Comparison of ENCODE assay signal across 10 cellular contexts in genomic region chr4:140807491-140808257, GRCh38. TPM values are rescaled to one million over a fixed set of nuclear protein-coding genes. Genes with fewer than 3 reads are reported as not detected.
DNase-seq lines count a peak whose midpoint lies in the region; ATAC-seq and TF ChIP-seq lines count a peak whose summit lies in the region.
"Had no signal": no experiment of that assay in that cellular context is flagged by ENCODE, and none has a peak within 500 bp of the region (broad histone marks: within the 10 kb centered on the region; RNA-seq: fewer than 3 reads in every experiment).

No MANE protein-coding gene starts in this region.

- no peaks in the 10 kb centered on the region for H3K4me1 ChIP-seq in vagina
- H3K4me1 ChIP-seq: tibial artery had no signal

- no peaks in the 10 kb centered on the region for H3K27me3 ChIP-seq in vagina

- DNase-seq in AG09319 (ENCODE audit: extremely low read depth, low read depth): peak; percentile 5
- peak; percentile 82 for DNase-seq in choroid plexus epithelial cell (ENCODE audit: low read depth)
- no peak for DNase-seq in vagina (ENCODE audit: extremely low spot score in 2 of 2)
- DNase-seq in NCI-H446 (lab: John Stamatoyannopoulos, UW): no peak
- DNase-seq in cerebellar cortex (ENCODE audit: low spot score): no peak
- DNase-seq in HUDEP-2 (lab: John Stamatoyannopoulos, UW; ENCODE audit: unreplicated experiment in 76 of 76): no peak
- DNase-seq: CD4-positive, alpha-beta memory T cell; tibial artery had no signal

- no peak for TF ChIP-seq POLR2A in vagina (IDR thresholded peaks at IDR 0.05)

- no peaks in the 10 kb centered on the region for H3K36me3 ChIP-seq in vagina
- H3K36me3 ChIP-seq: tibial artery had no signal

- TF ChIP-seq CTCF in AG09319 (IDR thresholded peaks at IDR 0.05; ENCODE audit: low read depth, low read length) (no peak), choroid plexus epithelial cell (conservative IDR thresholded peaks at IDR 0.05; ENCODE audit: low read depth, low read length) (peak; percentile 18), vagina (IDR thresholded peaks at IDR 0.05) (no peak)

- no peak overlapping the region for H3K4me3 ChIP-seq in choroid plexus epithelial cell (ENCODE audit: low read depth, low read length)
- no peak overlapping the region for H3K4me3 ChIP-seq in vagina
- H3K4me3 ChIP-seq: tibial artery had no signal

- no peaks in the 10 kb centered on the region for H3K9me3 ChIP-seq in vagina
- H3K9me3 ChIP-seq: tibial artery had no signal

- intact Hi-C loops in vagina (cut with DNase I): no loop called here

- peak; percentile 80 for ATAC-seq in GM19438 (IDR thresholded peaks at IDR 0.05; ENCODE audit: low read depth, unreplicated experiment)
- peak; percentile 83 for ATAC-seq in HG03159 (IDR thresholded peaks at IDR 0.05; ENCODE audit: unreplicated experiment)

- no peak overlapping the region for H3K27ac ChIP-seq in vagina
- H3K27ac ChIP-seq: tibial artery had no signal

RNA-seq across cellular contexts. Expression of gene TBC1D9, which starts 51.5 kb away (rescaled TPM):
- total RNA-seq in vagina: 22.1 TPM

Comparison
In these comparisons a context has a peak if more than half of its experiments do, and no peak if none do; other contexts are left out.
1. DNase-seq: peak in AG09319 (single experiment) and choroid plexus epithelial cell (single experiment); none in vagina (0 of 2), NCI-H446 (0 of 2), cerebellar cortex (single experiment) and HUDEP-2 (0 of 76).